In genomic region chr19:51531349-51532315, GRCh38 we compare ENCODE assay signal across 8 cellular contexts. TPM values are rescaled to one million over a fixed set of nuclear protein-coding genes. Genes with fewer than 3 reads are reported as not detected.
A peak's percentile ranks its signal among the peaks of the same experiment; 100 is the strongest.
DNase-seq lines count a peak whose midpoint lies in the region; ATAC-seq and TF ChIP-seq lines count a peak whose summit lies in the region.

TSS of gene SIGLEC6 (minus strand) at chr19:51531670. CDS start at chr19:51531648, 22 bp downstream.

- POLR2A ChIA-PET in WTC11 (lab: Charles Lee), result interaction anchor here (1.6 kb wide), 1 partner anchor 17 kb away, joined by 4 read pairs; no protein-coding TSS in a partner anchor

- peak; percentile 65 for ATAC-seq in GM18498 (IDR thresholded peaks at IDR 0.05; ENCODE audit: unreplicated experiment)
- peak; percentile 60 for ATAC-seq in HG02840 (IDR thresholded peaks at IDR 0.05; ENCODE audit: low FRiP score, unreplicated experiment)
- peak; percentile 88 for ATAC-seq in WTC11
- no peak for ATAC-seq in HG03457 (IDR thresholded peaks at IDR 0.05; ENCODE audit: unreplicated experiment)

- DNase-seq in WTC11 (ENCODE audit: low spot score), result peak; percentile 48
- peak; percentile 56 for DNase-seq in mucosa of gallbladder (ENCODE audit: low spot score)
- no peak for DNase-seq in D341Med (ENCODE audit: low spot score)
- DNase-seq in NCI-H2196 (lab: John Stamatoyannopoulos, UW; ENCODE audit: unreplicated experiment), result no peak
- no peak for DNase-seq in ACHN

- peaks cover 12% of the 10 kb centered on the region for H3K4me1 Mint-ChIP-seq in WTC11

- in situ Hi-C loops in ACHN (cut with HindIII; ENCODE audit: low pct_ligation_motif_present, low pct_unique_long_range_greater_than_20kb, low sequenced_read_pairs), result no loop called here

- no peaks in the 10 kb centered on the region for H3K9me3 Mint-ChIP-seq in WTC11

- H3K27me3 Mint-ChIP-seq in WTC11 (ENCODE audit: low read depth), result peaks cover 51% of the 10 kb centered on the region

- TF ChIP-seq CTCF in WTC11 (IDR thresholded peaks at IDR 0.05), result no peak

- H3K27ac Mint-ChIP-seq in WTC11, result no peak within 1 kb of the TSS

- no peaks in the 10 kb centered on the region for H3K36me3 Mint-ChIP-seq in WTC11

- H3K4me3 Mint-ChIP-seq in WTC11, result no peak within 1 kb of the TSS

- CTCF ChIA-PET in WTC11 (lab: Charles Lee), result no interaction called here

TF ChIP-seq in WTC11, 78 proteins besides CTCF, POLR2A, EP300 and RAD21:
- TF ChIP-seq STAT6 (CRISPR knock-in tag; conservative IDR thresholded peaks at IDR 0.05; ENCODE audit: low read depth), result no peak
- no peak for TF ChIP-seq SMAD4 (CRISPR knock-in tag; IDR thresholded peaks at IDR 0.05)
- TF ChIP-seq MAX (CRISPR knock-in tag; IDR thresholded peaks at IDR 0.05), result peak; percentile 35; the same call in 1 of the 2 replicates
TF ChIP-seq in WTC11: peak in this region for 1.

RNA-seq across cellular contexts. Expression of gene SIGLEC6, which starts in this region (rescaled TPM):
- total RNA-seq in WTC11 (2021) (0.25 to 0.57 TPM (median 0.37 TPM) in 3 replicates), mucosa of gallbladder (5.1 TPM)

Comparison
In these comparisons a context has a peak if more than half of its experiments do, and no peak if none do; other contexts are left out.
1. Peak in DNase-seq and ATAC-seq in WTC11; RNA of the gene not detected or under 1 TPM.